Comparison of ENCODE assay signal across 8 cellular contexts in the genomic region with DNA sequence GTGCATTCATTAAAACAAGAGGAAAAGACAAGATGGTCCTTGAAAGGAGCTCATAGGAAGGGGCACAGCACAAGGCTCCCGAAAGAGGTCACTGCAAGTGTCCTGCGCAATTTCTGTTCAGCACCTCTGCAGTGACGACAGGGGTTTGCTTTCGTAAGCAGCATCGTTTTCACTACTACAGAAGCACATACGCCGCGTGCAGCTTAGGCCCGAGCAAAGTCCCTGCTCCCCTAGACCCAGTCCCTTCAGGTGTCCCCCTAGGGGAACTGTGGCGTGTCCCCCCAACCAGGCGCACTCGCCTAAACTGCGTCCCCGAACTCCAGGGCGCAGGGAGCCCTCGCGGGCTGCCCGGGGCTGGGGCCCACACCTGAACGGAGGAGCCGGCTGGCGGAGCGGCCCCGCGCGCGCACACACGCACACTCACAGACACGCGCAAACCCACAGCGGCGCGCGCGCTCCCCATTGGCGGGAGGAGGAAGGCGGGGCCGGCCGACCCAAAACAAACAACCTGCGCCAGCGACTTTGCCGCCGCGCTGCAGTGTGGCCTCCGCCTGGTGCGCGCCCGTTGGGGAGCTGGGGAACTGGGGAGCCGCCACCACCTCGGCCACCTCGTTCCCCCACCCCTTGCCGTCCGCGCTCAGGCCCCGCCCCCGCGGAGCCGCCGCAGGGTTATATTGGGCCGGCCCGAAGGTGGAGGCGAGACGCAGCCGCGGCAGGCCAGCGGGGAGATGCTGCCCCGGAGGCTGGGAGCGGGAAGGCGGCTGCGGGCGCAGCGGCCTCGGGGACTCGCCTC. TPM values are rescaled to one million over a fixed set of nuclear protein-coding genes. Genes with fewer than 3 reads are reported as not detected.
DNase-seq lines count a peak whose midpoint lies in the region; TF ChIP-seq lines count a peak whose summit lies in the region.

A gene with protein sequence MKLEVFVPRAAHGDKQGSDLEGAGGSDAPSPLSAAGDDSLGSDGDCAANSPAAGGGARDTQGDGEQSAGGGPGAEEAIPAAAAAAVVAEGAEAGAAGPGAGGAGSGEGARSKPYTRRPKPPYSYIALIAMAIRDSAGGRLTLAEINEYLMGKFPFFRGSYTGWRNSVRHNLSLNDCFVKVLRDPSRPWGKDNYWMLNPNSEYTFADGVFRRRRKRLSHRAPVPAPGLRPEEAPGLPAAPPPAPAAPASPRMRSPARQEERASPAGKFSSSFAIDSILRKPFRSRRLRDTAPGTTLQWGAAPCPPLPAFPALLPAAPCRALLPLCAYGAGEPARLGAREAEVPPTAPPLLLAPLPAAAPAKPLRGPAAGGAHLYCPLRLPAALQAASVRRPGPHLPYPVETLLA (plus strand): TSS at position 699 of the 793 bp plus-strand sequence. CDS start 607 bp downstream, outside the sequence.

- no peak for TF ChIP-seq CTCF in choroid plexus epithelial cell (conservative IDR thresholded peaks at IDR 0.05; ENCODE audit: low read depth, low read length)
- no peak for TF ChIP-seq CTCF in liver (IDR thresholded peaks at IDR 0.05; ENCODE audit: low read depth, low read length, missing input control)
- TF ChIP-seq CTCF in BE2C (IDR thresholded peaks at IDR 0.05; ENCODE audit: low read depth, low read length) = no peak

- H3K9ac ChIP-seq in liver (ENCODE audit: low read depth in 1 of 2, low read length in 2 of 2) = peak within 1 kb of the TSS; percentile 11 to 67

- peaks cover 0 to 3% (median 1%) of the 10 kb centered on the region in 4 donors for H3K27me3 ChIP-seq in liver (ENCODE audit: control insufficient read depth in 4 of 4, insufficient read depth in 4 of 4, low read length in 3 of 4)
- peaks cover 74% of the 10 kb centered on the region for H3K27me3 ChIP-seq in thymus (ENCODE audit: control insufficient read depth, insufficient read depth)
- peaks cover 69% of the 10 kb centered on the region for H3K27me3 ChIP-seq in BE2C

- H3K9me3 ChIP-seq in liver (ENCODE audit: control insufficient read depth in 4 of 4, low read length in 3 of 4) = no peaks in the 10 kb centered on the region
- no peaks in the 10 kb centered on the region for H3K9me3 ChIP-seq in thymus (ENCODE audit: control insufficient read depth)
- H3K9me3 ChIP-seq in BE2C = no peaks in the 10 kb centered on the region

- H3K36me3 ChIP-seq in liver (ENCODE audit: control insufficient read depth in 4 of 4, insufficient read depth in 3 of 4, low read depth in 1 of 4, low read length in 3 of 4) = no peaks in the 10 kb centered on the region
- no peaks in the 10 kb centered on the region for H3K36me3 ChIP-seq in thymus (ENCODE audit: control insufficient read depth, insufficient read depth)
- H3K36me3 ChIP-seq in BE2C = no peaks in the 10 kb centered on the region

- DNase-seq in EL (peak; percentile 51), NCI-H1105 treated with DMSO at 0.1 percent for 48 hours (lab: John Stamatoyannopoulos, UW) (peak; percentile 50), choroid plexus epithelial cell (ENCODE audit: low read depth) (peak; percentile 42), SHP77 (lab: John Stamatoyannopoulos, UW) (no peak), OCI-M2 (lab: John Stamatoyannopoulos, UW; ENCODE audit: unreplicated experiment) (no peak), BE2C (no peak)

- H3K4me3 ChIP-seq in choroid plexus epithelial cell (ENCODE audit: low read depth, low read length) (peak within 1 kb of the TSS; percentile 56), liver (ENCODE audit: low read depth in 1 of 3, low read length in 3 of 3) (peak within 1 kb of the TSS; percentile 54 to 78 (median 78)), thymus (ENCODE audit: low read length) (peak within 1 kb of the TSS; percentile 8), BE2C (ENCODE audit: low read depth, low read length) (no peak within 1 kb of the TSS)

- H3K4me1 ChIP-seq in liver (ENCODE audit: control insufficient read depth in 4 of 4, insufficient read depth in 4 of 4, low read length in 3 of 4) (peaks cover 15 to 39% (median 24%) of the 10 kb centered on the region in 4 donors), thymus (ENCODE audit: control insufficient read depth, insufficient read depth, low read length) (no peaks in the 10 kb centered on the region), BE2C (no peaks in the 10 kb centered on the region)

- under 1% methylated on average over 73 of the region's 73 CpGs for WGBS in liver
- 2% methylated on average over 73 of the region's 73 CpGs for WGBS in thymus

- H3K27ac ChIP-seq in liver (ENCODE audit: low read depth in 1 of 2, low read length in 2 of 2) (peak within 1 kb of the TSS; percentile 81 to 88), thymus (ENCODE audit: low read depth) (no peak within 1 kb of the TSS)

- TF ChIP-seq RAD21 in liver (IDR thresholded peaks at IDR 0.05) = no peak

TF ChIP-seq in liver, 16 proteins besides CTCF, POLR2A, EP300 and RAD21:
- TF ChIP-seq HNF4A (conservative IDR thresholded peaks at IDR 0.05) = peak in 1 of 2 donors; percentile 19
- TF ChIP-seq SP1 (IDR thresholded peaks at IDR 0.05) = no peak

RNA-seq across cellular contexts. Expression of the gene that starts here (rescaled TPM):
- total RNA-seq in liver = 1 to 10 TPM in 1 of 2 donors, not detected in 1; 1.1 TPM
- polyA plus RNA-seq in liver (under 1 TPM in 1 of 2 donors, not detected in 1; 0.28 TPM), thymus (6.3 TPM)
- not detected for polyA plus RNA-seq in BE2C (2012; ENCODE audit: insufficient read depth, insufficient read length, low read depth)

Comparison
In these comparisons a context has a peak if more than half of its experiments do, and no peak if none do; other contexts are left out.
1. DNase-seq: peak in EL (single experiment), NCI-H1105 treated with DMSO at 0.1 percent for 48 hours (single experiment) and choroid plexus epithelial cell (single experiment); none in SHP77 (0 of 2), OCI-M2 (single experiment) and BE2C (single experiment).